In the genomic region with DNA sequence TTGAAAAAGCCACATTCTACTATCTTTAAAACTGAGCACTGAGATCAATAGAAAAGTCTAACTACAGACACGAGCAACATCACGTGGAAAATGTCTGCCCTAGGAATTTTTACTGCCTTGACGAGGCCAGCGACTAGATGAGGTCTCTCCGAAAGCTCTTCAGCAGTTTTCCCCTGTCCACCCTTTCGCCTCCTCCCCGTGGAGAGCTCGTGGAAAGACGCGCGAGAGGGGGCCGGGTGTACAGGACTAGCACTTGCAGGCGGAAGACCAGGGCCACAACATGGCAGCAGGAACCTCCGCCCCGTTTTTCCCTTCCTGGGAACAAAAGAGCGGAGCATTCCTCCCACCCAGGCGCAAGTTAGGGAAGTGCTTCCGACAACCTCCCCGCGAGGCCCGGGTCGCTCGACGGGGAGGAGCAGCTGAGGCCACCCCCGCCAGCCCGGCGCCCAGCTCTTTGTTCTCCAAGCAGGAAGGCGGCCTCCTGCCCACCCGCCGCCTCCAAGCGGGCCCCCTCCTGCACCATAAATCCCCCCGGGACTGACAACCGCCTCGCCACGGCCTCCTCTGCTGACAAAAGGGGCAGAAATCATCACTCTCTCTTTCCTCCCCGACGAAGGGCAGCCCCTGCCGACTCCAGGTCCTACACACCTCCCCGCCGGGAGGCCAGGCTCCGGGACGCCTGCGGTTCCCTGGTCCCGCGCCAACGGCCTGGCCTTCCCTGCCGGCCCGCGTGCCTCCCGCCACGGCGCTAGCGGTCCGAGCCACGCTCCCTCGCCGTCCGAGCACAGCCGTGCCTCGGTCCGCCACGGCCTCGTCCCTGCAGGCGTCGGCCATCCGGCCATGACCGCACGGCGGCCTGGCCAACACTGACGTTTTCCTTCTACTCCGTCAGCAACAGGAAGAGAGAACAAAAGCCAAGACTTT, we compare ENCODE assay signal across 8 cellular contexts. TPM values are rescaled to one million over a fixed set of nuclear protein-coding genes. Genes with fewer than 3 reads are reported as not detected.
DNase-seq lines count a peak whose midpoint lies in the region; ATAC-seq and TF ChIP-seq lines count a peak whose summit lies in the region.

No MANE protein-coding gene starts in this region.

- peak overlapping the region; percentile 99 for H3K27ac ChIP-seq in layer of hippocampus (ENCODE audit: low read depth, low read length)

- peaks cover 48% of the 10 kb centered on the region for H3K4me1 Mint-ChIP-seq in chondrocyte (ENCODE audit: low read depth)

- H3K36me3 Mint-ChIP-seq in chondrocyte (ENCODE audit: low read depth) = peaks cover 38% of the 10 kb centered on the region

- peak; percentile 21 for ATAC-seq in GM19397 (IDR thresholded peaks at IDR 0.05; ENCODE audit: unreplicated experiment)

- peak overlapping the region; percentile 100 for H3K27ac Mint-ChIP-seq in chondrocyte (ENCODE audit: unreplicated experiment)

- no peaks in the 10 kb centered on the region for H3K27me3 ChIP-seq in layer of hippocampus (ENCODE audit: control insufficient read depth, insufficient read depth, low read length)

- no peaks in the 10 kb centered on the region for H3K27me3 Mint-ChIP-seq in chondrocyte (ENCODE audit: low read depth)

- in situ Hi-C loops in KBM-7 (cut with MboI; ENCODE audit: low pct_unique_long_range_greater_than_20kb, low sequenced_read_pairs) = no loop called here

- H3K4me3 Mint-ChIP-seq in chondrocyte (ENCODE audit: unreplicated experiment) = peak overlapping the region; percentile 92

- no peak for TF ChIP-seq CTCF in chondrocyte (IDR thresholded peaks at IDR 0.05)

- DNase-seq in Ammon's horn (ENCODE audit: low spot score) (peak; percentile 70), KBM-7 (peak; percentile 59), chondrocyte (ENCODE audit: low spot score) (no peak), cerebellar nuclear complex (lab: John Stamatoyannopoulos, UW) (no peak)
- DNase-seq in activated CD4-positive, CD25-positive, alpha-beta regulatory T cell treated with anti-CD3 and anti-CD28 coated beads, Interleukin-2, amount 50 U/mL, for 16 hours (ENCODE audit: low read depth, low spot score) = peak; percentile 6
- DNase-seq in stimulated activated CD4-positive, alpha-beta T cell treated with anti-CD3 and anti-CD28 coated beads, Interleukin-1b, Interleukin-23, amount 100 ng/mL, for 24 hours (ENCODE audit: low read depth in 4 of 4, low spot score in 1 of 4) = peak; percentile 11 to 32 (median 28)

- no peaks in the 10 kb centered on the region for H3K9me3 Mint-ChIP-seq in chondrocyte (ENCODE audit: low read depth)

RNA-seq across cellular contexts. Expression of gene EIF4G2, which starts 0.8 kb away (rescaled TPM):
- 1,031 to 1,062 TPM (median 1,058 TPM) in 3 replicates for total RNA-seq in chondrocyte

RNA-seq across cellular contexts. Expression of gene ZBED5, which starts 50.0 kb away (rescaled TPM):
- total RNA-seq in chondrocyte = 30.1 to 45.4 TPM (median 33.5 TPM) in 3 replicates

RNA-seq across cellular contexts. Expression of gene CTR9, which starts 56.8 kb away (rescaled TPM):
- 24.7 to 29.9 TPM (median 26.6 TPM) in 3 replicates for total RNA-seq in chondrocyte

Comparison
In these comparisons a context has a peak if more than half of its experiments do, and no peak if none do; other contexts are left out.
1. DNase-seq: peak in Ammon's horn (single experiment), KBM-7 (single experiment), activated CD4-positive, CD25-positive, alpha-beta regulatory T cell treated with anti-CD3 and anti-CD28 coated beads, Interleukin-2, amount 50 U/mL, for 16 hours (single experiment) and stimulated activated CD4-positive, alpha-beta T cell treated with anti-CD3 and anti-CD28 coated beads, Interleukin-1b, Interleukin-23, amount 100 ng/mL, for 24 hours (4 of 4); none in chondrocyte (single experiment) and cerebellar nuclear complex (0 of 2).